14 cellular contexts compared by ENCODE assay signal in the genomic region with DNA sequence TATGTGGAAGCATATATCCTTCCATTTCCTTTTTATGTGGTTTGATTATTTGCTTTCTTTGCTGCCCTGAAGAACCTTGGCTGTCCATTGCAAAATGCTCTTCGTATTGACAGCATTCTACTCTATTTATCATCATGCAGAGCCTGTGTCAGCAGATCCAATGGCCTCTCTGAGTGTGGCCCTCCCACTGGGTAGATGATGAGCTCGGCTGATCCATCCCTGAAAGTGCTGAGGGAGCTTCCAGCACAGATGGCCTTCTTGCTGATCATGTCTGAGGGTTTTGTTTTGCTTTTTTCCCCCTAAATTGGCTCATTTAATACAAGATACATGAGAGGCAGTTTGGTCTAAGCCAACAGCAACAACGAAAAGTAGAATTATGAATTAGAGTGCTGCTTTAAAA.
DNase-seq lines count a peak whose midpoint lies in the region; ATAC-seq and TF ChIP-seq lines count a peak whose summit lies in the region.
"Had no signal": no experiment of that assay in that cellular context is flagged by ENCODE, and none has a peak within 500 bp of the region (broad histone marks: within the 10 kb centered on the region; RNA-seq: fewer than 3 reads in every experiment).

No MANE protein-coding gene starts in this region.

- H3K9me2 ChIP-seq in PC-9 (ENCODE audit: insufficient read depth) = no peaks in the 10 kb centered on the region

- H3K4me3 ChIP-seq in H7 (ENCODE audit: insufficient read depth, low read depth, low read length) = no peak overlapping the region
- H3K4me3 ChIP-seq in PC-9 = no peak overlapping the region
- no peak overlapping the region for H3K4me3 ChIP-seq in transverse colon

- H4K20me1 ChIP-seq in PC-9 (ENCODE audit: insufficient read depth) = no peaks in the 10 kb centered on the region

- POLR2A ChIA-PET in PC-9 (lab: Charles Lee; ENCODE audit: unreplicated experiment) = no interaction called here

- no peaks in the 10 kb centered on the region for H3K9me3 ChIP-seq in PC-9 (ENCODE audit: insufficient read depth, low read depth)
- H3K9me3 ChIP-seq in transverse colon = no peaks in the 10 kb centered on the region

- no peaks in the 10 kb centered on the region for H3K79me2 ChIP-seq in PC-9 (ENCODE audit: low read depth)

- no peak for TF ChIP-seq POLR2A in transverse colon (IDR thresholded peaks at IDR 0.05)

- DNase-seq in G401 (ENCODE audit: low spot score) (peak; percentile 97), H7 (peak; percentile 2), PC-9 (no peak), globus pallidus (ENCODE audit: low spot score) (peak; percentile 45), SKM-1 (lab: John Stamatoyannopoulos, UW; ENCODE audit: unreplicated experiment) (no peak), NCI-H1436 (lab: John Stamatoyannopoulos, UW) (no peak), transverse colon (no peak)
- DNase-seq: ACHN, EL, KBM-7, NCI-H1694, NCI-H526, T-cell had no signal

- no peak for TF ChIP-seq EP300 in transverse colon (IDR thresholded peaks at IDR 0.05; ENCODE audit: low read depth)

- H3K36me3 ChIP-seq in H7 (replicated peaks; ENCODE audit: control insufficient read depth, insufficient read depth, low read length) = no peaks in the 10 kb centered on the region
- no peaks in the 10 kb centered on the region for H3K36me3 ChIP-seq in PC-9 (ENCODE audit: low read depth)
- no peaks in the 10 kb centered on the region for H3K36me3 ChIP-seq in transverse colon

- H2AFZ ChIP-seq in PC-9 = peak overlapping the region; percentile 14; the same call in 1 of the 2 replicates

- TF ChIP-seq CTCF in PC-9 (conservative IDR thresholded peaks at IDR 0.05) (no peak), transverse colon (IDR thresholded peaks at IDR 0.05) (no peak)

- H3K27me3 ChIP-seq in H7 (ENCODE audit: control insufficient read depth, insufficient read depth, low read length) (no peaks in the 10 kb centered on the region), PC-9 (ENCODE audit: insufficient read depth, low read depth) (no peaks in the 10 kb centered on the region), transverse colon (no peaks in the 10 kb centered on the region)

- BruUV-seq in PC-9 (replicated peaks; lab: Mats Ljungman, UMichigan) = no TSS peak

- no peaks in the 10 kb centered on the region for H3F3A ChIP-seq in PC-9 (ENCODE audit: insufficient read depth, low read depth)

- CTCF ChIA-PET in PC-9 (lab: Charles Lee) = no interaction called here

- H3K4me2 ChIP-seq in PC-9 = no peak overlapping the region

- H3K4me1 ChIP-seq in PC-9 (replicated peaks; ENCODE audit: insufficient read depth) (no peaks in the 10 kb centered on the region), transverse colon (no peaks in the 10 kb centered on the region)

- intact Hi-C loops in PC-9 (cut with micrococcal nuclease; ENCODE audit: unreplicated experiment) (no loop called here), transverse colon (cut with DNase I; ENCODE audit: low total_unique reads) (no loop called here)

- WGBS in transverse colon (ENCODE audit: low coverage in 1 of 2), 2 donors = 55 to 63% methylated on average over 3 of the region's 3 CpGs

- no peak for ATAC-seq in SK-N-SH treated with all-trans-retinoic acid at 6 μM for 48 hours
- ATAC-seq: T-cell had no signal

- in situ Hi-C loops in G401 (cut with HindIII; ENCODE audit: low sequenced_read_pairs) (no loop called here), transverse colon (cut with MboI; ENCODE audit: low pct_ligation_motif_present in 1 of 4, low pct_unique_long_range_greater_than_20kb in 1 of 4, low sequenced_read_pairs in 3 of 4) (no loop called here)

- H3K27ac ChIP-seq in PC-9 = no peak overlapping the region
- no peak overlapping the region for H3K27ac ChIP-seq in transverse colon

TF ChIP-seq in SK-N-SH treated with all-trans-retinoic acid at 6 μM for 48 hours, 23 proteins besides CTCF, POLR2A, EP300 and RAD21:
- no peak for TF ChIP-seq CSDC2 (CRISPR knock-in tag; IDR thresholded peaks at IDR 0.05)
- no peak for TF ChIP-seq ZC3H10 (CRISPR knock-in tag; IDR thresholded peaks at IDR 0.05)
- TF ChIP-seq BACH2 (CRISPR knock-in tag; IDR thresholded peaks at IDR 0.05; ENCODE audit: borderline replicate concordance) = no peak
- no peak for TF ChIP-seq ZNF8 (CRISPR knock-in tag; IDR thresholded peaks at IDR 0.05)
- TF ChIP-seq, protein P1, sequence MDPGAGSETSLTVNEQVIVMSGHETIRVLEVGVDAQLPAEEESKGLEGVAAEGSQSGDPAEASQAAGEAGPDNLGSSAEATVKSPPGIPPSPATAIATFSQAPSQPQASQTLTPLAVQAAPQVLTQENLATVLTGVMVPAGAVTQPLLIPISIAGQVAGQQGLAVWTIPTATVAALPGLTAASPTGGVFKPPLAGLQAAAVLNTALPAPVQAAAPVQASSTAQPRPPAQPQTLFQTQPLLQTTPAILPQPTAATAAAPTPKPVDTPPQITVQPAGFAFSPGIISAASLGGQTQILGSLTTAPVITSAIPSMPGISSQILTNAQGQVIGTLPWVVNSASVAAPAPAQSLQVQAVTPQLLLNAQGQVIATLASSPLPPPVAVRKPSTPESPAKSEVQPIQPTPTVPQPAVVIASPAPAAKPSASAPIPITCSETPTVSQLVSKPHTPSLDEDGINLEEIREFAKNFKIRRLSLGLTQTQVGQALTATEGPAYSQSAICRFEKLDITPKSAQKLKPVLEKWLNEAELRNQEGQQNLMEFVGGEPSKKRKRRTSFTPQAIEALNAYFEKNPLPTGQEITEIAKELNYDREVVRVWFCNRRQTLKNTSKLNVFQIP (CRISPR knock-in tag; IDR thresholded peaks at IDR 0.05; ENCODE audit: borderline replicate concordance, low read depth) = no peak
- TF ChIP-seq RARB (CRISPR knock-in tag; IDR thresholded peaks at IDR 0.05) = no peak
- TF ChIP-seq, protein P2, sequence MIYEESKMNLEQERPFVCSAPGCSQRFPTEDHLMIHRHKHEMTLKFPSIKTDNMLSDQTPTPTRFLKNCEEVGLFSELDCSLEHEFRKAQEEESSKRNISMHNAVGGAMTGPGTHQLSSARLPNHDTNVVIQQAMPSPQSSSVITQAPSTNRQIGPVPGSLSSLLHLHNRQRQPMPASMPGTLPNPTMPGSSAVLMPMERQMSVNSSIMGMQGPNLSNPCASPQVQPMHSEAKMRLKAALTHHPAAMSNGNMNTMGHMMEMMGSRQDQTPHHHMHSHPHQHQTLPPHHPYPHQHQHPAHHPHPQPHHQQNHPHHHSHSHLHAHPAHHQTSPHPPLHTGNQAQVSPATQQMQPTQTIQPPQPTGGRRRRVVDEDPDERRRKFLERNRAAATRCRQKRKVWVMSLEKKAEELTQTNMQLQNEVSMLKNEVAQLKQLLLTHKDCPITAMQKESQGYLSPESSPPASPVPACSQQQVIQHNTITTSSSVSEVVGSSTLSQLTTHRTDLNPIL (CRISPR knock-in tag; IDR thresholded peaks at IDR 0.05; ENCODE audit: low read depth) = no peak
- no peak for TF ChIP-seq ISL1 (CRISPR knock-in tag; IDR thresholded peaks at IDR 0.05)

Comparison
In these comparisons a context has a peak if more than half of its experiments do, and no peak if none do; other contexts are left out.
1. DNase-seq: peak in G401 (single experiment), H7 (single experiment) and globus pallidus (single experiment); none in PC-9 (0 of 2), SKM-1 (single experiment), NCI-H1436 (single experiment) and transverse colon (single experiment).